ENCODE assay signal across 1 cellular context in genomic region chr7:36473454-36474282, GRCh38.
TF ChIP-seq lines count a peak whose summit lies in the region.

No MANE protein-coding gene starts in this region.

TF ChIP-seq in GM23338, 12 proteins besides CTCF, POLR2A, EP300 and RAD21 (continued from another document):
- TF ChIP-seq ZNF462 (CRISPR knock-in tag; IDR thresholded peaks at IDR 0.05) (no peak), CREB1 (CRISPR knock-in tag; IDR thresholded peaks at IDR 0.05; ENCODE audit: low read depth) (no peak), JUNB (IDR thresholded peaks at IDR 0.05; ENCODE audit: unreplicated experiment) (no peak), STAT1 (IDR thresholded peaks at IDR 0.05; ENCODE audit: unreplicated experiment) (no peak), ZNF114 (CRISPR knock-in tag; IDR thresholded peaks at IDR 0.05) (no peak), REST (IDR thresholded peaks at IDR 0.05; ENCODE audit: unreplicated experiment) (no peak), EZH2 (IDR thresholded peaks at IDR 0.05; ENCODE audit: low read depth, unreplicated experiment) (no peak), NANOG (IDR thresholded peaks at IDR 0.05; ENCODE audit: borderline replicate concordance) (no peak), EZH2phosphoT487 (IDR thresholded peaks at IDR 0.05; ENCODE audit: unreplicated experiment) (no peak), ZNF331 (CRISPR knock-in tag; IDR thresholded peaks at IDR 0.05; ENCODE audit: low read depth) (no peak), ETS1 (IDR thresholded peaks at IDR 0.05) (no peak)
